41 cellular contexts compared by ENCODE assay signal in the genomic region with DNA sequence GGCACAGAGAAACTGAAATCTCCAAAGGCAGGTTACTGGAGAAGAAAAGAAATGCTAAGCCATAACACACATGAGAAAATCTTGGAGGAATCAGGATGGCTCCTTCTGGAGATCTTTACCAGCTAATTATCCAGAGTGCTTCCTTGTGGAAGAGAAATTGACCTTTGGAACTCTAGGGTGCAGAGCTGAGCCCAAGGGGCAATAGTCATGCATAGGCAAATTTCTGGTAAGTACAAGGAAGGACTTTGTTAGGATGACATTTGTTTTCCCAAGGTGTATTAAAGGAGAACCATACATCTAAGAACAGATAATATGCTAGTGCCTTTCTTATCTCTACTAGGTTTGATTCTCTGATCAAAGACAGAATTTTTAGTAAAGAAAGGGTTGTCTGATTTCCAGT.
"Had no signal": no experiment of that assay in that cellular context is flagged by ENCODE, and none has a peak within 500 bp of the region (broad histone marks: within the 10 kb centered on the region; RNA-seq: fewer than 3 reads in every experiment).

No MANE protein-coding gene starts in this region.

- DNase-seq: activated effector memory CD4-positive, alpha-beta T cell treated with anti-CD3 and anti-CD28 coated beads, Interleukin-2, amount 50 U/mL, for 16 hours; activated effector memory CD4-positive, alpha-beta T cell treated with Interleukin-2 at 50 U/mL for 16 hours; activated gamma-delta T cell; activated gamma-delta T cell treated with Interleukin-2 at 50 U/mL for 16 hours; activated naive CD4-positive, alpha-beta T cell; activated naive CD4-positive, alpha-beta T cell treated with anti-CD3 and anti-CD28 coated beads for 36 hours; activated naive CD4-positive, alpha-beta T cell treated with anti-CD3 and anti-CD28 coated beads, Interleukin-2, amount 10 ng/mL, durations not matched to agents 7 days and 5 days; activated naive CD4-positive, alpha-beta T cell treated with anti-CD3 and anti-CD28 coated beads, Interleukin-2, amount 50 U/mL, for 16 hours; activated naive CD4-positive, alpha-beta T cell treated with Interleukin-2 at 50 U/mL for 16 hours; activated naive CD8-positive, alpha-beta T cell treated with anti-CD3 and anti-CD28 coated beads for 36 hours; activated naive CD8-positive, alpha-beta T cell treated with anti-CD3 and anti-CD28 coated beads, Interleukin-2, amount 10 ng/mL, durations not matched to agents 7 days and 5 days; activated naive CD8-positive, alpha-beta T cell treated with anti-CD3 and anti-CD28 coated beads, Interleukin-2, amount 50 U/mL, for 24 hours; activated T-cell treated with anti-CD3 and anti-CD28 coated beads for 4 hours; activated T-cell treated with anti-CD3 and anti-CD28 coated beads, Interleukin-2, amount 50 U/mL, for 1 hour; activated T-cell treated with anti-CD3 and anti-CD28 coated beads, Interleukin-2, amount 50 U/mL, for 24 hours; activated T-cell treated with anti-CD3 and anti-CD28 coated beads, Interleukin-2, amount 50 U/mL, for 4 hours; activated T-cell treated with anti-CD3 and anti-CD28 coated beads, Interleukin-2, amount 50 U/mL, for 48 hours; activated T-cell treated with anti-CD3 and anti-CD28 coated beads, Interleukin-2, amount 50 U/mL, for 72 hours; adrenal gland; amniotic stem cell; amygdala; anterior cingulate cortex; aorta; body of pancreas; brain microvascular endothelial cell; caudate nucleus; central memory CD4-positive, alpha-beta T cell; cerebellar nuclear complex had no signal

- H3K27ac ChIP-seq: adrenal gland, ascending aorta, body of pancreas, brain microvascular endothelial cell, breast epithelium, cardiac muscle cell had no signal

- H3K9me3 Mint-ChIP-seq: activated naive CD4-positive, alpha-beta T cell treated with anti-CD3 and anti-CD28 coated beads for 36 hours; activated naive CD4-positive, alpha-beta T cell treated with anti-CD3 and anti-CD28 coated beads, Interleukin-2, amount 10 ng/mL, durations not matched to agents 7 days and 5 days; activated naive CD4-positive, alpha-beta T cell treated with anti-CD3 and anti-CD28 coated beads, Interleukin-2, amount 50 U/mL, for 24 hours; activated naive CD4-positive, alpha-beta T cell treated with anti-CD3 and anti-CD28 coated beads, Interleukin-2, amount 50 U/mL, for 72 hours; activated naive CD8-positive, alpha-beta T cell treated with anti-CD3 and anti-CD28 coated beads for 36 hours; activated naive CD8-positive, alpha-beta T cell treated with anti-CD3 and anti-CD28 coated beads, Interleukin-2, amount 50 U/mL, for 24 hours; activated T-cell treated with anti-CD3 and anti-CD28 coated beads, Interleukin-2, amount 50 U/mL, for 24 hours; activated T-cell treated with anti-CD3 and anti-CD28 coated beads, Interleukin-2, amount 50 U/mL, for 4 hours; activated T-cell treated with anti-CD3 and anti-CD28 coated beads, Interleukin-2, amount 50 U/mL, for 72 hours; activated T-helper 1 cell treated with anti-CD3 and anti-CD28 coated beads, Interleukin-12 subunit alpha, Interleukin-12 subunit beta, Interleukin-2, Interleukin-4 antibody, amounts not matched to agents 30 ng/mL and 10 ng/mL and 1 ng/mL, durations not matched to agents 14 hours and 24 hours and 36 hours; activated T-helper 2 cell treated with anti-CD3 and anti-CD28 coated beads, Interferon-gamma antibody, Interleukin-2, Interleukin-4, amounts not matched to agents 10 μg/mL and 5 μg/mL and 100 μg/mL, durations not matched to agents 14 hours and 24 hours and 36 hours; brain; central memory CD8-positive, alpha-beta T cell had no signal

- H3K27me3 Mint-ChIP-seq: activated naive CD4-positive, alpha-beta T cell treated with anti-CD3 and anti-CD28 coated beads, Interleukin-2, amount 10 ng/mL, durations not matched to agents 7 days and 5 days; activated naive CD4-positive, alpha-beta T cell treated with anti-CD3 and anti-CD28 coated beads, Interleukin-2, amount 50 U/mL, for 24 hours; activated naive CD8-positive, alpha-beta T cell; activated naive CD8-positive, alpha-beta T cell treated with anti-CD3 and anti-CD28 coated beads, Interleukin-2, amount 10 ng/mL, durations not matched to agents 7 days and 5 days; activated naive CD8-positive, alpha-beta T cell treated with anti-CD3 and anti-CD28 coated beads, Interleukin-2, amount 50 U/mL, for 24 hours; activated T-cell treated with anti-CD3 and anti-CD28 coated beads, Interleukin-2, amount 50 U/mL, for 24 hours; central memory CD8-positive, alpha-beta T cell had no signal

- H3K4me3 Mint-ChIP-seq: activated naive CD4-positive, alpha-beta T cell treated with anti-CD3 and anti-CD28 coated beads for 36 hours; activated naive CD4-positive, alpha-beta T cell treated with anti-CD3 and anti-CD28 coated beads, Interleukin-2, amount 10 ng/mL, durations not matched to agents 7 days and 5 days; activated naive CD4-positive, alpha-beta T cell treated with anti-CD3 and anti-CD28 coated beads, Interleukin-2, amount 50 U/mL, for 24 hours; activated naive CD8-positive, alpha-beta T cell; activated naive CD8-positive, alpha-beta T cell treated with anti-CD3 and anti-CD28 coated beads for 36 hours; activated naive CD8-positive, alpha-beta T cell treated with anti-CD3 and anti-CD28 coated beads, Interleukin-2, amount 10 ng/mL, durations not matched to agents 7 days and 5 days; activated naive CD8-positive, alpha-beta T cell treated with anti-CD3 and anti-CD28 coated beads, Interleukin-2, amount 50 U/mL, for 24 hours; activated T-cell treated with anti-CD3 and anti-CD28 coated beads, Interleukin-2, amount 50 U/mL, for 24 hours; activated T-cell treated with anti-CD3 and anti-CD28 coated beads, Interleukin-2, amount 50 U/mL, for 4 hours; activated T-cell treated with anti-CD3 and anti-CD28 coated beads, Interleukin-2, amount 50 U/mL, for 72 hours; activated T-helper 1 cell treated with anti-CD3 and anti-CD28 coated beads, Interleukin-12 subunit alpha, Interleukin-12 subunit beta, Interleukin-2, Interleukin-4 antibody, amounts not matched to agents 30 ng/mL and 10 ng/mL and 1 ng/mL, durations not matched to agents 14 hours and 24 hours and 36 hours; activated T-helper 17 cell treated with anti-CD3 and anti-CD28 coated beads, Interleukin-2, amount 50 U/mL, for 72 hours; brain; central memory CD8-positive, alpha-beta T cell had no signal

- H3K9me3 ChIP-seq: adrenal gland, ascending aorta, body of pancreas, breast epithelium had no signal

- H3K4me1 ChIP-seq: adrenal gland, ascending aorta, body of pancreas, breast epithelium had no signal

- H3K27me3 ChIP-seq: adrenal gland, ascending aorta, body of pancreas, brain microvascular endothelial cell, breast epithelium, cardiac muscle cell had no signal

- H3K4me1 Mint-ChIP-seq: activated naive CD4-positive, alpha-beta T cell treated with anti-CD3 and anti-CD28 coated beads, Interleukin-2, amount 10 ng/mL, durations not matched to agents 7 days and 5 days; activated naive CD4-positive, alpha-beta T cell treated with anti-CD3 and anti-CD28 coated beads, Interleukin-2, amount 50 U/mL, for 24 hours; activated naive CD8-positive, alpha-beta T cell treated with anti-CD3 and anti-CD28 coated beads for 36 hours; activated naive CD8-positive, alpha-beta T cell treated with anti-CD3 and anti-CD28 coated beads, Interleukin-2, amount 10 ng/mL, durations not matched to agents 7 days and 5 days; activated naive CD8-positive, alpha-beta T cell treated with anti-CD3 and anti-CD28 coated beads, Interleukin-2, amount 50 U/mL, for 24 hours; activated T-helper 17 cell treated with anti-CD3 and anti-CD28 coated beads, Interleukin-2, amount 50 U/mL, for 72 hours; brain; central memory CD8-positive, alpha-beta T cell had no signal

- ATAC-seq: activated naive CD4-positive, alpha-beta T cell treated with anti-CD3 and anti-CD28 coated beads, Interleukin-2, amount 50 U/mL, for 72 hours; activated naive CD8-positive, alpha-beta T cell treated with anti-CD3 and anti-CD28 coated beads, Interleukin-2, amount 50 U/mL, for 24 hours; activated T-cell treated with anti-CD3 and anti-CD28 coated beads, Interleukin-2, amount 50 U/mL, for 4 hours; activated T-cell treated with anti-CD3 and anti-CD28 coated beads, Interleukin-2, amount 50 U/mL, for 72 hours; activated T-helper 17 cell treated with anti-CD3 and anti-CD28 coated beads, Interleukin-2, amount 50 U/mL, for 72 hours; body of pancreas had no signal

- H3K36me3 ChIP-seq: adrenal gland, ascending aorta, brain microvascular endothelial cell, breast epithelium, cardiac muscle cell had no signal

- H3K4me3 ChIP-seq: adrenal gland, ascending aorta, body of pancreas, breast epithelium, cardiac muscle cell had no signal

- H3K36me3 Mint-ChIP-seq: activated naive CD4-positive, alpha-beta T cell treated with anti-CD3 and anti-CD28 coated beads, Interleukin-2, amount 10 ng/mL, durations not matched to agents 7 days and 5 days; activated naive CD4-positive, alpha-beta T cell treated with anti-CD3 and anti-CD28 coated beads, Interleukin-2, amount 50 U/mL, for 24 hours; activated naive CD4-positive, alpha-beta T cell treated with anti-CD3 and anti-CD28 coated beads, Interleukin-2, amount 50 U/mL, for 72 hours; activated naive CD8-positive, alpha-beta T cell; activated naive CD8-positive, alpha-beta T cell treated with anti-CD3 and anti-CD28 coated beads for 36 hours; activated naive CD8-positive, alpha-beta T cell treated with anti-CD3 and anti-CD28 coated beads, Interleukin-2, amount 10 ng/mL, durations not matched to agents 7 days and 5 days; brain had no signal

- H3K27ac Mint-ChIP-seq: activated naive CD4-positive, alpha-beta T cell treated with anti-CD3 and anti-CD28 coated beads for 36 hours; activated naive CD4-positive, alpha-beta T cell treated with anti-CD3 and anti-CD28 coated beads, Interleukin-2, amount 10 ng/mL, durations not matched to agents 7 days and 5 days; activated naive CD4-positive, alpha-beta T cell treated with anti-CD3 and anti-CD28 coated beads, Interleukin-2, amount 50 U/mL, for 24 hours; activated naive CD4-positive, alpha-beta T cell treated with anti-CD3 and anti-CD28 coated beads, Interleukin-2, amount 50 U/mL, for 72 hours; activated naive CD8-positive, alpha-beta T cell; activated naive CD8-positive, alpha-beta T cell treated with anti-CD3 and anti-CD28 coated beads for 36 hours; activated naive CD8-positive, alpha-beta T cell treated with anti-CD3 and anti-CD28 coated beads, Interleukin-2, amount 10 ng/mL, durations not matched to agents 7 days and 5 days; activated naive CD8-positive, alpha-beta T cell treated with anti-CD3 and anti-CD28 coated beads, Interleukin-2, amount 50 U/mL, for 24 hours; activated T-cell treated with anti-CD3 and anti-CD28 coated beads, Interleukin-2, amount 50 U/mL, for 24 hours; activated T-cell treated with anti-CD3 and anti-CD28 coated beads, Interleukin-2, amount 50 U/mL, for 72 hours; activated T-helper 1 cell treated with anti-CD3 and anti-CD28 coated beads, Interleukin-12 subunit alpha, Interleukin-12 subunit beta, Interleukin-2, Interleukin-4 antibody, amounts not matched to agents 30 ng/mL and 10 ng/mL and 1 ng/mL, durations not matched to agents 14 hours and 24 hours and 36 hours; activated T-helper 17 cell treated with anti-CD3 and anti-CD28 coated beads, Interleukin-2, amount 50 U/mL, for 72 hours; activated T-helper 2 cell treated with anti-CD3 and anti-CD28 coated beads, Interferon-gamma antibody, Interleukin-2, Interleukin-4, amounts not matched to agents 10 μg/mL and 5 μg/mL and 100 μg/mL, durations not matched to agents 14 hours and 24 hours and 36 hours; brain had no signal

- FAIRE-seq: astrocyte, bronchial epithelial cell had no signal
